14 cellular contexts compared by ENCODE assay signal in genomic region chr7:105890290-105890997, GRCh38. TPM values are rescaled to one million over a fixed set of nuclear protein-coding genes. Genes with fewer than 3 reads are reported as not detected.
A peak's percentile ranks its signal among the peaks of the same experiment; 100 is the strongest.
DNase-seq lines count a peak whose midpoint lies in the region; ATAC-seq and TF ChIP-seq lines count a peak whose summit lies in the region.
"Had no signal": no experiment of that assay in that cellular context is flagged by ENCODE, and none has a peak within 500 bp of the region (broad histone marks: within the 10 kb centered on the region; RNA-seq: fewer than 3 reads in every experiment).

No MANE protein-coding gene starts in this region.

- H3K4me1 ChIP-seq in stomach: peaks cover 0 to 9% (median 1%) of the 10 kb centered on the region in 4 donors
- H3K4me1 ChIP-seq: BE2C had no signal

- H3K36me3 ChIP-seq in stomach: peaks cover 0 to 18% (median 6%) of the 10 kb centered on the region in 4 donors
- H3K36me3 ChIP-seq: BE2C had no signal

- peak overlapping the region; percentile 83 for H3K27ac Mint-ChIP-seq in activated naive CD4-positive, alpha-beta T cell treated with anti-CD3 and anti-CD28 coated beads, Interleukin-2, amount 50 U/mL, for 24 hours
- peak overlapping the region; percentile 13 for H3K27ac Mint-ChIP-seq in stimulated activated naive CD8-positive, alpha-beta T cell treated with anti-CD3 and anti-CD28 coated beads, Interleukin-15, Interleukin-2, amounts not matched to agents 100 ng/mL and 50 ng/mL, for 24 hours

- TF ChIP-seq POLR2A in stomach (IDR thresholded peaks at IDR 0.05): no peak

- ATAC-seq in HG03159 (IDR thresholded peaks at IDR 0.05; ENCODE audit: unreplicated experiment): no peak
- ATAC-seq: psoas muscle had no signal

- peaks cover 3% of the 10 kb centered on the region for H3K36me3 Mint-ChIP-seq in activated naive CD4-positive, alpha-beta T cell treated with anti-CD3 and anti-CD28 coated beads, Interleukin-2, amount 50 U/mL, for 24 hours
- no peaks in the 10 kb centered on the region for H3K36me3 Mint-ChIP-seq in stimulated activated naive CD8-positive, alpha-beta T cell treated with anti-CD3 and anti-CD28 coated beads, Interleukin-15, Interleukin-2, amounts not matched to agents 100 ng/mL and 50 ng/mL, for 24 hours (ENCODE audit: low read depth)

- DNase-seq in stimulated activated CD4-positive, alpha-beta T cell treated with anti-CD3 and anti-CD28 coated beads, Interleukin-12 subunit alpha, Interleukin-12 subunit beta, amount 100 ng/mL, for 48 hours (ENCODE audit: low read depth in 2 of 3, low spot score in 1 of 3): peak in 2 of 3 donors; percentile 28 to 57
- DNase-seq in stimulated activated CD4-positive, alpha-beta T cell treated with anti-CD3 and anti-CD28 coated beads, Interleukin-4, amount 100 ng/mL, for 1 hour: no peak
- DNase-seq in glomerular visceral epithelial cell (ENCODE audit: extremely low spot score): peak; percentile 30
- no peak for DNase-seq in T-helper 9 cell
- no peak for DNase-seq in stomach
- DNase-seq: BE2C, dermis blood vessel endothelial cell, DND-41, NCI-H1048, psoas muscle, SK-N-SH had no signal

- H3K4me1 Mint-ChIP-seq in activated naive CD4-positive, alpha-beta T cell treated with anti-CD3 and anti-CD28 coated beads, Interleukin-2, amount 50 U/mL, for 24 hours: peaks cover 55% of the 10 kb centered on the region
- peaks cover 20% of the 10 kb centered on the region for H3K4me1 Mint-ChIP-seq in stimulated activated naive CD8-positive, alpha-beta T cell treated with anti-CD3 and anti-CD28 coated beads, Interleukin-15, Interleukin-2, amounts not matched to agents 100 ng/mL and 50 ng/mL, for 24 hours (ENCODE audit: low read depth)

- no peak for TF ChIP-seq EP300 in stomach (IDR thresholded peaks at IDR 0.05)

- no peak overlapping the region for H3K4me3 ChIP-seq in stomach
- H3K4me3 ChIP-seq: psoas muscle had no signal

- H3K27ac ChIP-seq in stomach: no peak overlapping the region
- H3K27ac ChIP-seq: psoas muscle had no signal

- H3K9me3 Mint-ChIP-seq in activated naive CD4-positive, alpha-beta T cell treated with anti-CD3 and anti-CD28 coated beads, Interleukin-2, amount 50 U/mL, for 24 hours: no peaks in the 10 kb centered on the region
- H3K9me3 Mint-ChIP-seq in stimulated activated naive CD8-positive, alpha-beta T cell treated with anti-CD3 and anti-CD28 coated beads, Interleukin-15, Interleukin-2, amounts not matched to agents 100 ng/mL and 50 ng/mL, for 24 hours: no peaks in the 10 kb centered on the region

- intact Hi-C loops in stomach (cut with DNase I; ENCODE audit: low total_unique reads): no loop called here

- 72 to 76% (median 74%) methylated on average over 4 of the region's 4 CpGs for WGBS in stomach, 5 donors

- TF ChIP-seq CTCF in stomach (IDR thresholded peaks at IDR 0.05): no peak

- H3K9me3 ChIP-seq in stomach: no peaks in the 10 kb centered on the region
- H3K9me3 ChIP-seq: BE2C, psoas muscle, SK-N-SH had no signal

- peak overlapping the region; percentile 3 for H3K4me3 Mint-ChIP-seq in activated naive CD4-positive, alpha-beta T cell treated with anti-CD3 and anti-CD28 coated beads, Interleukin-2, amount 50 U/mL, for 24 hours
- no peak overlapping the region for H3K4me3 Mint-ChIP-seq in stimulated activated naive CD8-positive, alpha-beta T cell treated with anti-CD3 and anti-CD28 coated beads, Interleukin-15, Interleukin-2, amounts not matched to agents 100 ng/mL and 50 ng/mL, for 24 hours

- no peaks in the 10 kb centered on the region for H3K27me3 Mint-ChIP-seq in activated naive CD4-positive, alpha-beta T cell treated with anti-CD3 and anti-CD28 coated beads, Interleukin-2, amount 50 U/mL, for 24 hours
- H3K27me3 Mint-ChIP-seq in stimulated activated naive CD8-positive, alpha-beta T cell treated with anti-CD3 and anti-CD28 coated beads, Interleukin-15, Interleukin-2, amounts not matched to agents 100 ng/mL and 50 ng/mL, for 24 hours: peaks cover 12% of the 10 kb centered on the region

- H3K27me3 ChIP-seq in stomach: no peaks in the 10 kb centered on the region
- H3K27me3 ChIP-seq: BE2C had no signal

RNA-seq across cellular contexts. Expression of gene ATXN7L1, which starts 14.0 kb away (rescaled TPM):
- 10 to 100 TPM in 4 of 5 donors, 1 to 10 TPM in 1; 5.8 to 92.2 (median 14.8) TPM for total RNA-seq in stomach
- polyA plus RNA-seq in stomach: 1 to 10 TPM; 3.8 to 5.5 (median 5.2) TPM

Comparison
In these comparisons a context has a peak if more than half of its experiments do, and no peak if none do; other contexts are left out.
1. DNase-seq: peak in stimulated activated CD4-positive, alpha-beta T cell treated with anti-CD3 and anti-CD28 coated beads, Interleukin-12 subunit alpha, Interleukin-12 subunit beta, amount 100 ng/mL, for 48 hours (2 of 3) and glomerular visceral epithelial cell (single experiment); none in stimulated activated CD4-positive, alpha-beta T cell treated with anti-CD3 and anti-CD28 coated beads, Interleukin-4, amount 100 ng/mL, for 1 hour (single experiment), T-helper 9 cell (single experiment) and stomach (single experiment).